In genomic region chr22:44385781-44386180, GRCh38 we compare ENCODE assay signal across 1 cellular context.
TF ChIP-seq lines count a peak whose summit lies in the region.

No MANE protein-coding gene starts in this region.

TF ChIP-seq in H1, 55 proteins besides CTCF, POLR2A, EP300 and RAD21:
- no peak for TF ChIP-seq ATF2 (IDR thresholded peaks at IDR 0.05; ENCODE audit: low read length)
- no peak for TF ChIP-seq CHD7 (IDR thresholded peaks at IDR 0.05; ENCODE audit: insufficient replicate concordance, low read length)
- TF ChIP-seq SP2 (IDR thresholded peaks at IDR 0.05; ENCODE audit: low read length): no peak
- no peak for TF ChIP-seq RFX5 (IDR thresholded peaks at IDR 0.05; ENCODE audit: borderline replicate concordance, low read depth, low read length)
- TF ChIP-seq EGR1 (IDR thresholded peaks at IDR 0.05; ENCODE audit: borderline replicate concordance, low read depth, low read length): no peak
- TF ChIP-seq CEBPB (IDR thresholded peaks at IDR 0.05; ENCODE audit: low read depth, low read length): no peak
- no peak for TF ChIP-seq CBX8 (IDR thresholded peaks at IDR 0.05; ENCODE audit: borderline replicate concordance, low read depth, low read length)
- TF ChIP-seq CREB1 (IDR thresholded peaks at IDR 0.05): no peak
- no peak for TF ChIP-seq YY1 (IDR thresholded peaks at IDR 0.05; ENCODE audit: low read depth, low read length)
- no peak for TF ChIP-seq TAF7 (optimal IDR thresholded peaks at IDR 0.05; ENCODE audit: borderline replicate concordance, low read depth, low read length)
